8 cellular contexts compared by ENCODE assay signal in the genomic region with DNA sequence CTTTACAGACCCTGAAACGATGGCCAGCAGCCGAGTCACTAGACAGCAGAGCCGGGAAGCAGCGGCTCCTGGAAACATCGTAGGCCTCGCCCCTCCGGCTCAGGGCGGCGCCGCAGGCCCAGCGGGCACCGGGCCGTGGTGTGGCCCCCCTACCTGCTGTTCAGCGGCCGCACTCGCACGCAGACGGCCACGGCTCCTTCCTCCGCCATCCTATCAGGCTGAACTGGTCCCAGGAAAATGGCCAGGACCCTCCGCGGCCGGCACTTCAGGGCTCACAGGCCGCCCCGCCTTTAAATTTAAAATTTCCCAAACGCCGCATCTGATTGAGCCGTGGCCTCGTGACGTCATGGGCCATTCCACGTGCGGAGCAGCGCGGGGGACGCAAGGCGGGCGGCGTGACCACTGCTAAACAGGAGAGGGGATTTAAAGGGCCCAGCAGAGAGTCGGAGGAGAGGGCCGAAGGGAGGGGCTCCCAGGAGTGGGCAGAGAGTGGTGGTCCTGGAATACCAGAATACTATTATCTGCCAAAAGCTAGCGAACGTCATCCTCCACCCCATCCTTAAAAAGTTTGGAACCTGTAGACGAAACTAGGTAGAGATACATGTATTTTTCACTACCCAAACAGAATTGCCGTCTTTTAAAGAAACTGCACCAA. TPM values are rescaled to one million over a fixed set of nuclear protein-coding genes. Genes with fewer than 3 reads are reported as not detected.
DNase-seq lines count a peak whose midpoint lies in the region; ATAC-seq and TF ChIP-seq lines count a peak whose summit lies in the region.

A gene with protein sequence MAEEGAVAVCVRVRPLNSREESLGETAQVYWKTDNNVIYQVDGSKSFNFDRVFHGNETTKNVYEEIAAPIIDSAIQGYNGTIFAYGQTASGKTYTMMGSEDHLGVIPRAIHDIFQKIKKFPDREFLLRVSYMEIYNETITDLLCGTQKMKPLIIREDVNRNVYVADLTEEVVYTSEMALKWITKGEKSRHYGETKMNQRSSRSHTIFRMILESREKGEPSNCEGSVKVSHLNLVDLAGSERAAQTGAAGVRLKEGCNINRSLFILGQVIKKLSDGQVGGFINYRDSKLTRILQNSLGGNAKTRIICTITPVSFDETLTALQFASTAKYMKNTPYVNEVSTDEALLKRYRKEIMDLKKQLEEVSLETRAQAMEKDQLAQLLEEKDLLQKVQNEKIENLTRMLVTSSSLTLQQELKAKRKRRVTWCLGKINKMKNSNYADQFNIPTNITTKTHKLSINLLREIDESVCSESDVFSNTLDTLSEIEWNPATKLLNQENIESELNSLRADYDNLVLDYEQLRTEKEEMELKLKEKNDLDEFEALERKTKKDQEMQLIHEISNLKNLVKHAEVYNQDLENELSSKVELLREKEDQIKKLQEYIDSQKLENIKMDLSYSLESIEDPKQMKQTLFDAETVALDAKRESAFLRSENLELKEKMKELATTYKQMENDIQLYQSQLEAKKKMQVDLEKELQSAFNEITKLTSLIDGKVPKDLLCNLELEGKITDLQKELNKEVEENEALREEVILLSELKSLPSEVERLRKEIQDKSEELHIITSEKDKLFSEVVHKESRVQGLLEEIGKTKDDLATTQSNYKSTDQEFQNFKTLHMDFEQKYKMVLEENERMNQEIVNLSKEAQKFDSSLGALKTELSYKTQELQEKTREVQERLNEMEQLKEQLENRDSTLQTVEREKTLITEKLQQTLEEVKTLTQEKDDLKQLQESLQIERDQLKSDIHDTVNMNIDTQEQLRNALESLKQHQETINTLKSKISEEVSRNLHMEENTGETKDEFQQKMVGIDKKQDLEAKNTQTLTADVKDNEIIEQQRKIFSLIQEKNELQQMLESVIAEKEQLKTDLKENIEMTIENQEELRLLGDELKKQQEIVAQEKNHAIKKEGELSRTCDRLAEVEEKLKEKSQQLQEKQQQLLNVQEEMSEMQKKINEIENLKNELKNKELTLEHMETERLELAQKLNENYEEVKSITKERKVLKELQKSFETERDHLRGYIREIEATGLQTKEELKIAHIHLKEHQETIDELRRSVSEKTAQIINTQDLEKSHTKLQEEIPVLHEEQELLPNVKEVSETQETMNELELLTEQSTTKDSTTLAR (N-terminal part only) (minus strand): TSS at position 233 of the 655 bp plus-strand sequence. CDS start 24 bp downstream, at position 209.

- H3K36me3 Mint-ChIP-seq in CD4-positive, alpha-beta T cell (ENCODE audit: low read depth): peaks cover 6% of the 10 kb centered on the region
- H3K36me3 Mint-ChIP-seq in activated CD4-positive, alpha-beta memory T cell treated with anti-CD3 and anti-CD28 coated beads for 36 hours: peaks cover 19% of the 10 kb centered on the region

- no peaks in the 10 kb centered on the region for H3K27me3 ChIP-seq in CD4-positive, alpha-beta T cell (ENCODE audit: control insufficient read depth, insufficient read depth, low read length)

- no peaks in the 10 kb centered on the region for H3K9me3 ChIP-seq in CD4-positive, alpha-beta T cell (ENCODE audit: control insufficient read depth, low read length)

- TF ChIP-seq CTCF in CD4-positive, alpha-beta T cell (IDR thresholded peaks at IDR 0.05): no peak

- peak within 1 kb of the TSS; percentile 72 for H3K27ac ChIP-seq in CD4-positive, alpha-beta T cell (ENCODE audit: low read depth, low read length)

- intact Hi-C loops in CD4-positive, alpha-beta T cell (cut with DNase I, micrococcal nuclease): loop anchor here in 1 of 2 experiments (5.0 kb wide), 1 partner anchor 771 kb away; no protein-coding TSS in a partner anchor
- intact Hi-C loops in activated CD4-positive, alpha-beta memory T cell treated with anti-CD3 and anti-CD28 coated beads for 36 hours (cut with micrococcal nuclease): loop anchor here (5.0 to 10.0 kb wide), 2 partner anchors 371 to 853 kb away; a partner anchor contains a TSS

- H3K4me3 Mint-ChIP-seq in CD4-positive, alpha-beta T cell: peak within 1 kb of the TSS; percentile 93
- peak within 1 kb of the TSS; percentile 85 for H3K4me3 Mint-ChIP-seq in activated CD4-positive, alpha-beta memory T cell treated with anti-CD3 and anti-CD28 coated beads for 36 hours

- no peaks in the 10 kb centered on the region for H3K9me3 Mint-ChIP-seq in CD4-positive, alpha-beta T cell
- no peaks in the 10 kb centered on the region for H3K9me3 Mint-ChIP-seq in activated CD4-positive, alpha-beta memory T cell treated with anti-CD3 and anti-CD28 coated beads for 36 hours

- DNase-seq in CD4-positive, alpha-beta T cell: peak; percentile 68 to 87 (median 76)
- DNase-seq in NCI-H82 (lab: John Stamatoyannopoulos, UW) (peak; percentile 87), lung microvascular endothelial cell (ENCODE audit: low read depth in 2 of 2) (peak; percentile 91 to 95)
- peak; percentile 89 for DNase-seq in activated CD4-positive, alpha-beta memory T cell treated with anti-CD3 and anti-CD28 coated beads for 36 hours
- DNase-seq in effector CD4-positive, alpha-beta T cell: peak; percentile 76
- peak; percentile 66 to 71 (median 70) for DNase-seq in stimulated activated CD4-positive, alpha-beta T cell treated with anti-CD3 and anti-CD28 coated beads, TNF-alpha, amount 100 ng/mL, for 4 hours (ENCODE audit: low read depth in 3 of 3)

- H3K4me1 Mint-ChIP-seq in CD4-positive, alpha-beta T cell (ENCODE audit: low read depth): peaks cover 12% of the 10 kb centered on the region
- peaks cover 12% of the 10 kb centered on the region for H3K4me1 Mint-ChIP-seq in activated CD4-positive, alpha-beta memory T cell treated with anti-CD3 and anti-CD28 coated beads for 36 hours (ENCODE audit: low read depth)

- peak within 1 kb of the TSS; percentile 90 for H3K27ac Mint-ChIP-seq in CD4-positive, alpha-beta T cell
- peak within 1 kb of the TSS; percentile 86 for H3K27ac Mint-ChIP-seq in activated CD4-positive, alpha-beta memory T cell treated with anti-CD3 and anti-CD28 coated beads for 36 hours

- peak; percentile 87 for ATAC-seq in CD4-positive, alpha-beta T cell (ENCODE audit: poor library complexity)
- ATAC-seq in GM19397 (IDR thresholded peaks at IDR 0.05; ENCODE audit: unreplicated experiment) (peak; percentile 96), HG03565 (IDR thresholded peaks at IDR 0.05; ENCODE audit: unreplicated experiment) (peak; percentile 85)

- POLR2A ChIA-PET in CD4-positive, alpha-beta T cell (lab: Charles Lee): no interaction called here
- POLR2A ChIA-PET in activated CD4-positive, alpha-beta memory T cell treated with anti-CD3 and anti-CD28 coated beads for 36 hours (lab: Charles Lee): no interaction called here

- H3K27me3 Mint-ChIP-seq in CD4-positive, alpha-beta T cell: no peaks in the 10 kb centered on the region
- H3K27me3 Mint-ChIP-seq in activated CD4-positive, alpha-beta memory T cell treated with anti-CD3 and anti-CD28 coated beads for 36 hours: peaks cover 5% of the 10 kb centered on the region

- CTCF ChIA-PET in CD4-positive, alpha-beta T cell (lab: Charles Lee): no interaction called here
- CTCF ChIA-PET in activated CD4-positive, alpha-beta memory T cell treated with anti-CD3 and anti-CD28 coated beads for 36 hours (lab: Charles Lee): interaction anchor here (0.7 to 1.2 kb wide), 2 partner anchors 23 to 587 kb away, joined by 3 to 5 read pairs; no protein-coding TSS in a partner anchor

RNA-seq across cellular contexts. Expression of the gene that starts here (rescaled TPM):
- total RNA-seq in CD4-positive, alpha-beta T cell: 1 to 10 TPM; 2.7 to 3.2 TPM
- 10 to 100 TPM; 41.9 to 49.1 TPM for total RNA-seq in activated CD4-positive, alpha-beta memory T cell treated with anti-CD3 and anti-CD28 coated beads for 36 hours
- total RNA-seq in lung microvascular endothelial cell: 1.8 and 10.2 TPM in 2 replicates

Comparison
In these comparisons a context has a peak if more than half of its experiments do, and no peak if none do; other contexts are left out.
1. Peak in every context shown above with its lines: DNase-seq, ATAC-seq and H3K27ac ChIP-seq.